Comparison of ENCODE assay signal across 18 cellular contexts in the genomic region with DNA sequence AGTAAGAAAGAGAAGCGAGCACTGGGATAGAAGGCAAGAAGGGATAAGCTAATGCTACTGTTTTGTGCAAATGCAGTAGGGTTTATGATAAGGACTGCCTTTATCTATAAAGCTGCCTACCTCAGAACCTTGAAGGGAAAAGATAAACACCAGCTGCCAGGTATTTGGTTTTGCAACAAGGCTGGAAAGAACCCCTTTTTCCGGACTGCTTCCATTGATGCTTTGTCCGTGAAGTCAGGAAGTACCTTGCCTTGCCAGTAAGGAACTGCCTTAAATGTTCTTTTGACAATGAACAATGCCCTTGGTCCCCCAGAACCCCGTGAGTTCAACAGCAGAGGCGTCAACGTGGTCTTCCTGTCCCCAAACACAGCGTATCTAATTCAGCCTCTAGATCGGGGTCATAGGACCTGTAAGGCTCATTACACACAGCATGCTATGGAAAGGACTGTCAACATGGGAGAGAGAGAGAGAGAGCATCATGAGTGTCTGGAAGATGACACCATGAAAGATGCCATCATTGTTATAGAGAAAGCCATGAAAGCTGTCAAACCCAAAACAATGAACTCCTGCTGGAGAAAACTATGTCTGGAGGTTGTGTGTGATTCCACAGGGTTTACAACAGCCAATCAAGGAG.
DNase-seq lines count a peak whose midpoint lies in the region; ATAC-seq and TF ChIP-seq lines count a peak whose summit lies in the region.
"Had no signal": no experiment of that assay in that cellular context is flagged by ENCODE, and none has a peak within 500 bp of the region (broad histone marks: within the 10 kb centered on the region; RNA-seq: fewer than 3 reads in every experiment).

No MANE protein-coding gene starts in this region.

- intact Hi-C loops in activated CD4-positive, alpha-beta T cell treated with anti-CD3 and anti-CD28 coated beads for 36 hours (cut with DNase I, micrococcal nuclease): no loop called here

- no peak overlapping the region for H3K4me3 ChIP-seq in neutrophil (ENCODE audit: low read depth in 1 of 2, low read length in 1 of 2)
- H3K4me3 ChIP-seq: heart left ventricle, ovary, sigmoid colon had no signal

- CTCF ChIA-PET in activated CD4-positive, alpha-beta T cell treated with anti-CD3 and anti-CD28 coated beads for 36 hours (lab: Charles Lee): interaction anchor here (0.6 to 1.2 kb wide), 2 partner anchors 19 to 65 kb away, joined by 3 read pairs; no protein-coding TSS in a partner anchor

- no peaks in the 10 kb centered on the region for H3K27me3 Mint-ChIP-seq in activated CD4-positive, alpha-beta T cell treated with anti-CD3 and anti-CD28 coated beads for 36 hours
- H3K27me3 Mint-ChIP-seq in T-helper 17 cell: no peaks in the 10 kb centered on the region

- H3K9me3 Mint-ChIP-seq in activated CD4-positive, alpha-beta T cell treated with anti-CD3 and anti-CD28 coated beads for 36 hours (ENCODE audit: low read depth): peaks cover 2% of the 10 kb centered on the region

- H3K27ac ChIP-seq in neutrophil: peak overlapping the region; percentile 28
- H3K27ac ChIP-seq: ovary, sigmoid colon had no signal

- DNase-seq in activated CD4-positive, alpha-beta T cell treated with anti-CD3 and anti-CD28 coated beads for 36 hours: no peak
- no peak for DNase-seq in activated CD4-positive, alpha-beta T cell treated with anti-CD3 and anti-CD28 coated beads for 48 hours
- DNase-seq in T-helper 17 cell (no peak), dermis blood vessel endothelial cell (peak; percentile 56), NCI-H2107 treated with DMSO at 0.1 percent for 48 hours (lab: John Stamatoyannopoulos, UW; ENCODE audit: unreplicated experiment) (no peak), NCI-H1048 (lab: John Stamatoyannopoulos, UW) (no peak)
- DNase-seq: 8988T; activated CD4-positive, alpha-beta T cell treated with anti-CD3 and anti-CD28 coated beads, Interleukin-2, amount 50 U/mL, for 4 hours; BE2C; GOT3; heart left ventricle; NCI-H1092; NCI-H2081; NCI-H510A; ovary; sigmoid colon had no signal

- peak overlapping the region; percentile 38 for H3K27ac Mint-ChIP-seq in activated CD4-positive, alpha-beta T cell treated with anti-CD3 and anti-CD28 coated beads for 36 hours
- peak overlapping the region; percentile 45 for H3K27ac Mint-ChIP-seq in T-helper 17 cell

- peaks cover 7 to 8% of the 10 kb centered on the region in 2 experiments for H3K4me1 ChIP-seq in neutrophil (ENCODE audit: control insufficient read depth in 1 of 2, insufficient read depth in 1 of 2, low read depth in 1 of 2, low read length in 1 of 2)

- ATAC-seq in activated CD4-positive, alpha-beta T cell treated with anti-CD3 and anti-CD28 coated beads for 36 hours: no peak
- ATAC-seq in T-helper 17 cell (no peak), GM18909 (IDR thresholded peaks at IDR 0.05; ENCODE audit: poor library complexity, unreplicated experiment) (no peak)

- POLR2A ChIA-PET in activated CD4-positive, alpha-beta T cell treated with anti-CD3 and anti-CD28 coated beads for 36 hours (lab: Charles Lee): no interaction called here

- H3K36me3 Mint-ChIP-seq in activated CD4-positive, alpha-beta T cell treated with anti-CD3 and anti-CD28 coated beads for 36 hours (ENCODE audit: low read depth): peaks cover 24% of the 10 kb centered on the region
- H3K36me3 Mint-ChIP-seq in T-helper 17 cell (ENCODE audit: low read depth): peaks cover 2% of the 10 kb centered on the region

- H3K27me3 ChIP-seq in neutrophil: no peaks in the 10 kb centered on the region
- H3K27me3 ChIP-seq: BE2C, heart left ventricle, ovary, sigmoid colon had no signal

- peaks cover 4% of the 10 kb centered on the region for H3K36me3 ChIP-seq in neutrophil
- H3K36me3 ChIP-seq: ovary, sigmoid colon had no signal

- no peak overlapping the region for H3K4me3 Mint-ChIP-seq in activated CD4-positive, alpha-beta T cell treated with anti-CD3 and anti-CD28 coated beads for 36 hours
- no peak overlapping the region for H3K4me3 Mint-ChIP-seq in T-helper 17 cell

- peaks cover 71% of the 10 kb centered on the region for H3K4me1 Mint-ChIP-seq in activated CD4-positive, alpha-beta T cell treated with anti-CD3 and anti-CD28 coated beads for 36 hours
- peaks cover 53% of the 10 kb centered on the region for H3K4me1 Mint-ChIP-seq in T-helper 17 cell

- H3K9me3 ChIP-seq in T-helper 17 cell (ENCODE audit: control insufficient read depth, low read length, poor library complexity, severe bottlenecking) (no peaks in the 10 kb centered on the region), neutrophil (no peaks in the 10 kb centered on the region)
- H3K9me3 ChIP-seq: BE2C, ovary, sigmoid colon had no signal

- no peak for TF ChIP-seq CTCF in neutrophil (IDR thresholded peaks at IDR 0.05)
